In genomic region chr3:126056681-126057546, GRCh38 we compare ENCODE assay signal across 1 cellular context.
A peak's percentile ranks its signal among the peaks of the same experiment; 100 is the strongest.
TF ChIP-seq lines count a peak whose summit lies in the region.

No MANE protein-coding gene starts in this region.

TF ChIP-seq in HepG2, 621 proteins besides CTCF, POLR2A, EP300 and RAD21 (continued from another document and continues in another):
- TF ChIP-seq TIGD3 (CRISPR knock-in tag; IDR thresholded peaks at IDR 0.05; ENCODE audit: borderline replicate concordance) (no peak), ZNF644 (CRISPR knock-in tag; IDR thresholded peaks at IDR 0.05; ENCODE audit: low read depth) (peak; percentile 68; the same call in 1 of the 2 replicates), ATF3 (CRISPR knock-in tag; IDR thresholded peaks at IDR 0.05) (peak; percentile 49; the same call in 1 of the 2 replicates), SRY (CRISPR knock-in tag; IDR thresholded peaks at IDR 0.05) (0 out of 2 replicates have a peak, but pooled peaks have one; percentile 41), YEATS2 (CRISPR knock-in tag; IDR thresholded peaks at IDR 0.05; ENCODE audit: borderline replicate concordance) (peak; percentile 71; the same call in 1 of the 2 replicates), FOXC1 (CRISPR knock-in tag; IDR thresholded peaks at IDR 0.05; ENCODE audit: borderline replicate concordance) (no peak), ZBTB38 (CRISPR knock-in tag; IDR thresholded peaks at IDR 0.05) (0 out of 2 replicates have a peak, but pooled peaks have one; percentile 19), PATZ1 (CRISPR knock-in tag; IDR thresholded peaks at IDR 0.05) (0 out of 2 replicates have a peak, but pooled peaks have one; percentile 17), KDM1A (CRISPR knock-in tag; IDR thresholded peaks at IDR 0.05) (no peak), RXRA (CRISPR knock-in tag; IDR thresholded peaks at IDR 0.05) (peak; percentile 76), ATF5 (CRISPR knock-in tag; IDR thresholded peaks at IDR 0.05; ENCODE audit: low read depth) (no peak), TEAD3 (CRISPR knock-in tag; optimal IDR thresholded peaks at IDR 0.05; ENCODE audit: borderline replicate concordance) (peak; percentile 78), HNF1B (CRISPR knock-in tag; IDR thresholded peaks at IDR 0.05) (peak; percentile 24; the same call in 1 of the 2 replicates), ERF (CRISPR knock-in tag; IDR thresholded peaks at IDR 0.05) (peak; percentile 67), CBFB (CRISPR knock-in tag; IDR thresholded peaks at IDR 0.05) (no peak), KDM2A (CRISPR knock-in tag; IDR thresholded peaks at IDR 0.05; ENCODE audit: borderline replicate concordance, low read depth) (peak; percentile 66), SIN3B (IDR thresholded peaks at IDR 0.05; ENCODE audit: low read length) (no peak), ZNF124 (CRISPR knock-in tag; IDR thresholded peaks at IDR 0.05) (0 out of 2 replicates have a peak, but pooled peaks have one; percentile 25), SPEN (CRISPR knock-in tag; IDR thresholded peaks at IDR 0.05; ENCODE audit: low read depth) (0 out of 2 replicates have a peak, but pooled peaks have one; percentile 26), HNF4A (CRISPR knock-in tag; IDR thresholded peaks at IDR 0.05) (peak; percentile 63), ZNF503 (CRISPR knock-in tag; IDR thresholded peaks at IDR 0.05) (0 out of 2 replicates have a peak, but pooled peaks have one; percentile 29), MXD1 (CRISPR knock-in tag; IDR thresholded peaks at IDR 0.05) (0 out of 2 replicates have a peak, but pooled peaks have one; percentile 64), CENPX (CRISPR knock-in tag; IDR thresholded peaks at IDR 0.05) (no peak), ZFP82 (CRISPR knock-in tag; IDR thresholded peaks at IDR 0.05; ENCODE audit: borderline replicate concordance) (no peak), ZBTB43 (CRISPR knock-in tag; conservative IDR thresholded peaks at IDR 0.05) (peak; percentile 39; the same call in 1 of the 2 replicates), HNRNPL (IDR thresholded peaks at IDR 0.05; ENCODE audit: low read depth, low read length) (peak; percentile 98), FOSL2 (CRISPR knock-in tag; IDR thresholded peaks at IDR 0.05) (peak; percentile 96), MYPOP (CRISPR knock-in tag; IDR thresholded peaks at IDR 0.05) (no peak), MAZ (IDR thresholded peaks at IDR 0.05; ENCODE audit: borderline replicate concordance, low read depth, low read length) (no peak), MAZ (CRISPR knock-in tag; IDR thresholded peaks at IDR 0.05; ENCODE audit: low read depth) (peak; percentile 25; the same call in 1 of the 2 replicates), ATAD3A (CRISPR knock-in tag; IDR thresholded peaks at IDR 0.05) (no peak), MAX (IDR thresholded peaks at IDR 0.05) (peak; percentile 48; the same call in 1 of the 2 replicates), STAG1 (CRISPR knock-in tag; IDR thresholded peaks at IDR 0.05) (peak; percentile 15; the same call in 1 of the 2 replicates), ZMYM3 (CRISPR knock-in tag; IDR thresholded peaks at IDR 0.05) (peak; percentile 68), NR1H2 (CRISPR knock-in tag; IDR thresholded peaks at IDR 0.05; ENCODE audit: borderline replicate concordance, low read depth) (no peak), THAP7 (CRISPR knock-in tag; IDR thresholded peaks at IDR 0.05) (no peak), ZNF691 (CRISPR knock-in tag; IDR thresholded peaks at IDR 0.05; ENCODE audit: borderline replicate concordance, low read depth) (0 out of 2 replicates have a peak, but pooled peaks have one; percentile 47), ZNF800 (CRISPR knock-in tag; IDR thresholded peaks at IDR 0.05) (peak; percentile 31; the same call in 1 of the 2 replicates), HIC2 (CRISPR knock-in tag; IDR thresholded peaks at IDR 0.05; ENCODE audit: low read depth) (peak; percentile 93; the same call in 1 of the 2 replicates), SRSF9 (IDR thresholded peaks at IDR 0.05; ENCODE audit: borderline replicate concordance, insufficient read depth, low read depth, low read length, poor library complexity, severe bottlenecking) (no peak), SUZ12 (IDR thresholded peaks at IDR 0.05; ENCODE audit: low read depth, low read length) (no peak), ARHGAP35 (CRISPR knock-in tag; IDR thresholded peaks at IDR 0.05; ENCODE audit: borderline replicate concordance) (no peak), LCORL (IDR thresholded peaks at IDR 0.05) (no peak), LCORL (CRISPR knock-in tag; IDR thresholded peaks at IDR 0.05) (0 out of 2 replicates have a peak, but pooled peaks have one; percentile 43), POLR2G (IDR thresholded peaks at IDR 0.05; ENCODE audit: low read depth, low read length) (peak; percentile 30; the same call in 1 of the 2 replicates)
